Comparison of ENCODE assay signal across 9 cellular contexts in genomic region chrX:119008122-119008744, GRCh38. TPM values are rescaled to one million over a fixed set of nuclear protein-coding genes. Genes with fewer than 3 reads are reported as not detected.
DNase-seq lines count a peak whose midpoint lies in the region; ATAC-seq, FAIRE-seq and TF ChIP-seq lines count a peak whose summit lies in the region.
"Had no signal": no experiment of that assay in that cellular context is flagged by ENCODE, and none has a peak within 500 bp of the region (broad histone marks: within the 10 kb centered on the region; RNA-seq: fewer than 3 reads in every experiment).

No MANE protein-coding gene starts in this region.

- H3K4me3 Mint-ChIP-seq in activated CD4-positive, alpha-beta memory T cell treated with anti-CD3 and anti-CD28 coated beads, Interleukin-2, amount 10 ng/mL, durations not matched to agents 7 days and 5 days: no peak overlapping the region
- H3K4me3 Mint-ChIP-seq: central memory CD8-positive, alpha-beta T cell had no signal

- no peak for FAIRE-seq in small intestine (lab: Jason Lieb, UNC)

- H3K9me3 ChIP-seq in small intestine (ENCODE audit: control insufficient read depth, low read depth): no peaks in the 10 kb centered on the region

- no peak for ATAC-seq in HG02610 (IDR thresholded peaks at IDR 0.05; ENCODE audit: unreplicated experiment)

- 5 to 16% (median 12%) methylated on average over 3 of the region's 3 CpGs for WGBS in small intestine, 3 donors

- CTCF ChIA-PET in activated CD4-positive, alpha-beta memory T cell treated with anti-CD3 and anti-CD28 coated beads, Interleukin-2, amount 10 ng/mL, durations not matched to agents 7 days and 5 days (lab: Charles Lee): interaction anchor here (2.2 kb wide), 1 partner anchor 159 kb away, joined by 18 read pairs; no protein-coding TSS in a partner anchor

- H3K4me1 ChIP-seq in small intestine (ENCODE audit: control insufficient read depth in 2 of 2, insufficient read depth in 1 of 2, low read depth in 1 of 2, low read length in 1 of 2): no peaks in the 10 kb centered on the region

- DNase-seq in GM03348 (ENCODE audit: low spot score): peak; percentile 57
- peak; percentile 7 for DNase-seq in MV-4-11 (lab: John Stamatoyannopoulos, UW)
- peak; percentile 31 for DNase-seq in activated CD4-positive, alpha-beta memory T cell treated with anti-CD3 and anti-CD28 coated beads, Interleukin-2, amount 10 ng/mL, durations not matched to agents 7 days and 5 days
- DNase-seq in fibroblast of the aortic adventitia (ENCODE audit: low read depth): peak; percentile 47
- DNase-seq in small intestine: peak; percentile 28
- no peak for DNase-seq in foreskin melanocyte

- no peaks in the 10 kb centered on the region for H3K27me3 Mint-ChIP-seq in activated CD4-positive, alpha-beta memory T cell treated with anti-CD3 and anti-CD28 coated beads, Interleukin-2, amount 10 ng/mL, durations not matched to agents 7 days and 5 days
- H3K27me3 Mint-ChIP-seq: central memory CD8-positive, alpha-beta T cell had no signal

- H3K27ac Mint-ChIP-seq in activated CD4-positive, alpha-beta memory T cell treated with anti-CD3 and anti-CD28 coated beads, Interleukin-2, amount 10 ng/mL, durations not matched to agents 7 days and 5 days: no peak overlapping the region

- no peak overlapping the region for H3K27ac ChIP-seq in 22Rv1
- H3K27ac ChIP-seq in small intestine (ENCODE audit: low read depth in 1 of 2, low read length in 1 of 2): no peak overlapping the region

- no peaks in the 10 kb centered on the region for H3K27me3 ChIP-seq in small intestine (ENCODE audit: control insufficient read depth in 2 of 2, insufficient read depth in 2 of 2, low read length in 2 of 2)

- TF ChIP-seq CTCF in 22Rv1 (IDR thresholded peaks at IDR 0.05) (peak; percentile 70), fibroblast of the aortic adventitia (IDR thresholded peaks at IDR 0.05; ENCODE audit: insufficient read depth, low read length) (peak; percentile 83)

- H3K36me3 Mint-ChIP-seq in activated CD4-positive, alpha-beta memory T cell treated with anti-CD3 and anti-CD28 coated beads, Interleukin-2, amount 10 ng/mL, durations not matched to agents 7 days and 5 days (ENCODE audit: low read depth): no peaks in the 10 kb centered on the region

- no peaks in the 10 kb centered on the region for H3K4me1 Mint-ChIP-seq in activated CD4-positive, alpha-beta memory T cell treated with anti-CD3 and anti-CD28 coated beads, Interleukin-2, amount 10 ng/mL, durations not matched to agents 7 days and 5 days
- H3K4me1 Mint-ChIP-seq: central memory CD8-positive, alpha-beta T cell had no signal

- H3K36me3 ChIP-seq in small intestine (ENCODE audit: control insufficient read depth in 2 of 2, insufficient read depth in 2 of 2, low read length in 2 of 2): peaks cover 0 to 2% of the 10 kb centered on the region in 2 donors

- POLR2A ChIA-PET in activated CD4-positive, alpha-beta memory T cell treated with anti-CD3 and anti-CD28 coated beads, Interleukin-2, amount 10 ng/mL, durations not matched to agents 7 days and 5 days (lab: Charles Lee): no interaction called here

- H3K9me3 Mint-ChIP-seq in activated CD4-positive, alpha-beta memory T cell treated with anti-CD3 and anti-CD28 coated beads, Interleukin-2, amount 10 ng/mL, durations not matched to agents 7 days and 5 days: no peaks in the 10 kb centered on the region
- H3K9me3 Mint-ChIP-seq: central memory CD8-positive, alpha-beta T cell had no signal

- H3K4me3 ChIP-seq in fibroblast of the aortic adventitia (ENCODE audit: low read depth, low read length) (no peak overlapping the region), small intestine (ENCODE audit: low read depth in 1 of 2, low read length in 2 of 2) (no peak overlapping the region)

RNA-seq across cellular contexts. Expression of gene LONRF3, which starts 33.8 kb away (rescaled TPM):
- total RNA-seq in activated CD4-positive, alpha-beta memory T cell treated with anti-CD3 and anti-CD28 coated beads, Interleukin-2, amount 10 ng/mL, durations not matched to agents 7 days and 5 days: under 1 TPM; 0.50 to 0.73 TPM
- total RNA-seq in fibroblast of the aortic adventitia (ENCODE audit: low replicate concordance): 1.5 TPM in 1 of 2 replicates, not detected in the other
- 1 to 10 TPM; 2.0 to 3.4 (median 2.2) TPM for polyA plus RNA-seq in small intestine
